In genomic region chr11:798093-798713, GRCh38 we compare ENCODE assay signal across 1 cellular context.
TF ChIP-seq lines count a peak whose summit lies in the region.

Gene SLC25A22 (minus strand): TSS chr11:798281. CDS start chr11:795006, 3,275 bp downstream.

TF ChIP-seq in K562, 482 proteins besides CTCF, POLR2A, EP300 and RAD21 (continued from another document and continues in another):
- TF ChIP-seq MTA3 (IDR thresholded peaks at IDR 0.05; ENCODE audit: borderline replicate concordance): peak; percentile 78
- TF ChIP-seq DEAF1 (CRISPR knock-in tag; IDR thresholded peaks at IDR 0.05): no peak
- no peak for TF ChIP-seq FOS (IDR thresholded peaks at IDR 0.05; ENCODE audit: extremely low read depth, insufficient read length)
- no peak; the same call in 1 of the 2 replicates for TF ChIP-seq GABPA (tag; conservative IDR thresholded peaks at IDR 0.05; ENCODE audit: low read depth)
- TF ChIP-seq KLF13 (tag; IDR thresholded peaks at IDR 0.05; ENCODE audit: borderline replicate concordance, low read depth): peak; percentile 58; the same call in 1 of the 2 replicates
- TF ChIP-seq TAF15 (IDR thresholded peaks at IDR 0.05; ENCODE audit: low read depth, low read length): no peak
- TF ChIP-seq CTBP1 (IDR thresholded peaks at IDR 0.05; ENCODE audit: borderline replicate concordance): peak; percentile 93; the same call in 1 of the 2 replicates
- no peak for TF ChIP-seq TFE3 (CRISPR knock-in tag; IDR thresholded peaks at IDR 0.05)
- peak; percentile 73 for TF ChIP-seq ZBTB33 (CRISPR knock-in tag; IDR thresholded peaks at IDR 0.05)
- no peak for TF ChIP-seq ZBTB26 (CRISPR knock-in tag; IDR thresholded peaks at IDR 0.05)
- TF ChIP-seq ZBED1 (IDR thresholded peaks at IDR 0.05): no peak
- TF ChIP-seq ZBTB34 (CRISPR knock-in tag; IDR thresholded peaks at IDR 0.05): no peak
- TF ChIP-seq CBX1 (IDR thresholded peaks at IDR 0.05; ENCODE audit: low read depth): no peak
- no peak for TF ChIP-seq ZFP1 (CRISPR knock-in tag; IDR thresholded peaks at IDR 0.05)
- TF ChIP-seq HDAC2 (IDR thresholded peaks at IDR 0.05): no peak
- TF ChIP-seq MEF2D (tag; conservative IDR thresholded peaks at IDR 0.05; ENCODE audit: low read depth): no peak
- no peak for TF ChIP-seq SMARCE1 (IDR thresholded peaks at IDR 0.05)
- TF ChIP-seq ZNF780A (CRISPR knock-in tag; IDR thresholded peaks at IDR 0.05): no peak
- TF ChIP-seq SUPT5H (IDR thresholded peaks at IDR 0.05): no peak; the same call in 1 of the 2 replicates
- TF ChIP-seq SAFB2 (IDR thresholded peaks at IDR 0.05; ENCODE audit: borderline replicate concordance, low read depth, low read length, severe bottlenecking): no peak
- no peak for TF ChIP-seq SAP30 (IDR thresholded peaks at IDR 0.05; ENCODE audit: borderline replicate concordance, insufficient read depth, low read depth, low read length, poor library complexity, severe bottlenecking)
- 0 out of 2 replicates have a peak, but pooled peaks have one; percentile 11 for TF ChIP-seq BCOR (IDR thresholded peaks at IDR 0.05)
- TF ChIP-seq GTF2E2 (tag; IDR thresholded peaks at IDR 0.05): no peak
- no peak for TF ChIP-seq C11orf30 (IDR thresholded peaks at IDR 0.05; ENCODE audit: low read depth)
- TF ChIP-seq CREB3 (tag; conservative IDR thresholded peaks at IDR 0.05; ENCODE audit: low read depth): no peak
- TF ChIP-seq SIN3A (IDR thresholded peaks at IDR 0.05; ENCODE audit: borderline replicate concordance in 2 of 2, control insufficient read depth in 1 of 2, low read depth in 2 of 2, low read length in 2 of 2): peak in 1 of 2 experiments; percentile 75; a peak in 2 of 4 replicates
- no peak for TF ChIP-seq MAFG (tag; conservative IDR thresholded peaks at IDR 0.05)
- TF ChIP-seq HSF4 (CRISPR knock-in tag; IDR thresholded peaks at IDR 0.05; ENCODE audit: borderline replicate concordance): no peak
- no peak for TF ChIP-seq COPS2 (conservative IDR thresholded peaks at IDR 0.05)
- TF ChIP-seq IRF1 (CRISPR knock-in tag; IDR thresholded peaks at IDR 0.05; ENCODE audit: borderline replicate concordance): no peak
- no peak for TF ChIP-seq KLF10 (CRISPR knock-in tag; IDR thresholded peaks at IDR 0.05)
- no peak for TF ChIP-seq HMBOX1 (IDR thresholded peaks at IDR 0.05)
- TF ChIP-seq SP2 (IDR thresholded peaks at IDR 0.05; ENCODE audit: extremely low read depth, low read depth, low read length, poor library complexity, severe bottlenecking): no peak
- TF ChIP-seq THRA (IDR thresholded peaks at IDR 0.05): no peak
- no peak for TF ChIP-seq ZNF277 (CRISPR knock-in tag; IDR thresholded peaks at IDR 0.05; ENCODE audit: borderline replicate concordance)
- TF ChIP-seq NR4A1 (CRISPR knock-in tag; IDR thresholded peaks at IDR 0.05): no peak
- no peak for TF ChIP-seq NR4A1 (tag; IDR thresholded peaks at IDR 0.05)
- no peak for TF ChIP-seq CAMTA2 (CRISPR knock-in tag; conservative IDR thresholded peaks at IDR 0.05)
- no peak for TF ChIP-seq EGR1 (conservative IDR thresholded peaks at IDR 0.05)
- TF ChIP-seq EWSR1 (IDR thresholded peaks at IDR 0.05; ENCODE audit: borderline replicate concordance, low read depth, partially characterized antibody): no peak
- TF ChIP-seq SETDB1 (IDR thresholded peaks at IDR 0.05; ENCODE audit: low read length): no peak
- no peak for TF ChIP-seq RBM15 (IDR thresholded peaks at IDR 0.05; ENCODE audit: insufficient read depth, low read length)
- TF ChIP-seq POLR3G (IDR thresholded peaks at IDR 0.05; ENCODE audit: extremely low read depth, insufficient read length, insufficient replicate concordance): no peak
- TF ChIP-seq ZNF57 (CRISPR knock-in tag; IDR thresholded peaks at IDR 0.05): no peak
- TF ChIP-seq ZBTB8A (IDR thresholded peaks at IDR 0.05; ENCODE audit: partially characterized antibody): no peak
- no peak for TF ChIP-seq SREBF2 (CRISPR knock-in tag; IDR thresholded peaks at IDR 0.05)
- TF ChIP-seq ZNF212 (CRISPR knock-in tag; IDR thresholded peaks at IDR 0.05): no peak
- TF ChIP-seq ARNT (IDR thresholded peaks at IDR 0.05): no peak
- no peak for TF ChIP-seq ZNF449 (CRISPR knock-in tag; IDR thresholded peaks at IDR 0.05)
- no peak for TF ChIP-seq ZNF324 (CRISPR knock-in tag; IDR thresholded peaks at IDR 0.05)
- no peak for TF ChIP-seq NBN (IDR thresholded peaks at IDR 0.05; ENCODE audit: low read depth)
- TF ChIP-seq FOXA1 (IDR thresholded peaks at IDR 0.05; ENCODE audit: borderline replicate concordance): no peak
- TF ChIP-seq SFPQ (IDR thresholded peaks at IDR 0.05; ENCODE audit: low read depth, low read length): no peak
- peak; percentile 26; the same call in 1 of the 2 replicates for TF ChIP-seq L3MBTL2 (IDR thresholded peaks at IDR 0.05)
- no peak for TF ChIP-seq FOSL1 (tag; conservative IDR thresholded peaks at IDR 0.05)
